ENCODE assay signal across 1 cellular context in genomic region chr16:89341697-89342694, GRCh38.
TF ChIP-seq lines count a peak whose summit lies in the region.

No MANE protein-coding gene starts in this region.

TF ChIP-seq in IMR-90, 13 proteins besides CTCF, POLR2A, EP300 and RAD21 (continued from another document):
- no peak for TF ChIP-seq MAZ (IDR thresholded peaks at IDR 0.05; ENCODE audit: borderline replicate concordance, low read depth, low read length)
- TF ChIP-seq BHLHE40 (IDR thresholded peaks at IDR 0.05; ENCODE audit: low read depth, low read length): no peak
- TF ChIP-seq SMC3 (IDR thresholded peaks at IDR 0.05; ENCODE audit: low read depth, low read length): no peak
